Comparison of ENCODE assay signal across 8 cellular contexts in genomic region chr3:105798381-105798934, GRCh38.
DNase-seq lines count a peak whose midpoint lies in the region; ATAC-seq and TF ChIP-seq lines count a peak whose summit lies in the region.

No MANE protein-coding gene starts in this region.

- H3K4me1 ChIP-seq in mesendoderm (ENCODE audit: control insufficient read depth, low read depth, low read length), result peaks cover 2% of the 10 kb centered on the region

- peak; percentile 59 to 66 for DNase-seq in AML-193 (lab: John Stamatoyannopoulos, UW)
- DNase-seq in WTC11 (ENCODE audit: low spot score), result no peak
- no peak for DNase-seq in effector CD4-positive, alpha-beta T cell
- DNase-seq in NCI-H1092 (lab: John Stamatoyannopoulos, UW), result no peak
- DNase-seq in NCI-H1694 (lab: John Stamatoyannopoulos, UW), result no peak
- DNase-seq in mesendoderm, result no peak

- H3K9me3 Mint-ChIP-seq in WTC11, result peaks cover 6% of the 10 kb centered on the region

- POLR2A ChIA-PET in WTC11 (lab: Charles Lee), result no interaction called here

- no peak overlapping the region for H3K9ac ChIP-seq in mesendoderm (ENCODE audit: low read length)

- H3K27ac ChIP-seq in mesendoderm (ENCODE audit: low read depth, low read length), result no peak overlapping the region

- no CpG with 5 or more reads among the region's 1 CpG for WGBS in mesendoderm (ENCODE audit: extremely low coverage, insufficient coverage, low lambda C conversion rate)

- H3K4me3 Mint-ChIP-seq in WTC11, result no peak overlapping the region

- H2BK120ac ChIP-seq in mesendoderm (ENCODE audit: low read depth, low read length), result no peak overlapping the region

- no peak overlapping the region for H4K5ac ChIP-seq in mesendoderm (ENCODE audit: low read length)

- H3K79me2 ChIP-seq in mesendoderm (ENCODE audit: control insufficient read depth, insufficient read depth, low read length), result no peaks in the 10 kb centered on the region

- no peaks in the 10 kb centered on the region for H3K27me3 Mint-ChIP-seq in WTC11 (ENCODE audit: low read depth)

- no peak overlapping the region for H2AK5ac ChIP-seq in mesendoderm (ENCODE audit: low read length)

- H3K36me3 ChIP-seq in mesendoderm (ENCODE audit: control insufficient read depth, insufficient read depth, low read length), result no peaks in the 10 kb centered on the region

- CTCF ChIA-PET in WTC11 (lab: Charles Lee), result no interaction called here

- no peak overlapping the region for H3K4me3 ChIP-seq in mesendoderm (ENCODE audit: low read length)

- peaks cover 54% of the 10 kb centered on the region for H3K4me1 Mint-ChIP-seq in WTC11

- H2BK5ac ChIP-seq in mesendoderm (ENCODE audit: low read length), result no peak overlapping the region

- ATAC-seq in GM19351 (IDR thresholded peaks at IDR 0.05; ENCODE audit: unreplicated experiment) (peak; percentile 74), HG03175 (IDR thresholded peaks at IDR 0.05; ENCODE audit: unreplicated experiment) (peak; percentile 88), WTC11 (peak; percentile 46)

- H3K18ac ChIP-seq in mesendoderm (ENCODE audit: low read length), result no peak overlapping the region

- H4K8ac ChIP-seq in mesendoderm (ENCODE audit: low read depth, low read length), result no peak overlapping the region

- peaks cover 8% of the 10 kb centered on the region for H3K36me3 Mint-ChIP-seq in WTC11

- H3K27me3 ChIP-seq in mesendoderm (ENCODE audit: insufficient read depth, low read length, poor library complexity), result no peaks in the 10 kb centered on the region

- H2BK15ac ChIP-seq in mesendoderm (replicated peaks; ENCODE audit: low read depth), result no peak overlapping the region

- H3K4me2 ChIP-seq in mesendoderm (ENCODE audit: low read length), result no peak overlapping the region

- H3K23ac ChIP-seq in mesendoderm (ENCODE audit: low read length), result no peak overlapping the region

- H3K4ac ChIP-seq in mesendoderm (ENCODE audit: low read depth, low read length), result no peak overlapping the region

- no peak overlapping the region for H3K56ac ChIP-seq in mesendoderm (ENCODE audit: low read length)

- peak overlapping the region; percentile 39; the same call in 1 of the 2 replicates for H3K27ac Mint-ChIP-seq in WTC11

- TF ChIP-seq CTCF in WTC11 (IDR thresholded peaks at IDR 0.05), result no peak

- no peaks in the 10 kb centered on the region for H3K79me1 ChIP-seq in mesendoderm (ENCODE audit: low read length)

TF ChIP-seq in WTC11, 78 proteins besides CTCF, POLR2A, EP300 and RAD21:
- TF ChIP-seq, protein P1, sequence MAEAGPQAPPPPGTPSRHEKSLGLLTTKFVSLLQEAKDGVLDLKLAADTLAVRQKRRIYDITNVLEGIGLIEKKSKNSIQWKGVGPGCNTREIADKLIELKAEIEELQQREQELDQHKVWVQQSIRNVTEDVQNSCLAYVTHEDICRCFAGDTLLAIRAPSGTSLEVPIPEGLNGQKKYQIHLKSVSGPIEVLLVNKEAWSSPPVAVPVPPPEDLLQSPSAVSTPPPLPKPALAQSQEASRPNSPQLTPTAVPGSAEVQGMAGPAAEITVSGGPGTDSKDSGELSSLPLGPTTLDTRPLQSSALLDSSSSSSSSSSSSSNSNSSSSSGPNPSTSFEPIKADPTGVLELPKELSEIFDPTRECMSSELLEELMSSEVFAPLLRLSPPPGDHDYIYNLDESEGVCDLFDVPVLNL (CRISPR knock-in tag; IDR thresholded peaks at IDR 0.05; ENCODE audit: borderline replicate concordance, low read depth), result no peak
- TF ChIP-seq, protein P2, sequence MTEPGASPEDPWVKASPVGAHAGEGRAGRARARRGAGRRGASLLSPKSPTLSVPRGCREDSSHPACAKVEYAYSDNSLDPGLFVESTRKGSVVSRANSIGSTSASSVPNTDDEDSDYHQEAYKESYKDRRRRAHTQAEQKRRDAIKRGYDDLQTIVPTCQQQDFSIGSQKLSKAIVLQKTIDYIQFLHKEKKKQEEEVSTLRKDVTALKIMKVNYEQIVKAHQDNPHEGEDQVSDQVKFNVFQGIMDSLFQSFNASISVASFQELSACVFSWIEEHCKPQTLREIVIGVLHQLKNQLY (CRISPR knock-in tag; IDR thresholded peaks at IDR 0.05), result no peak
- TF ChIP-seq ERG (CRISPR knock-in tag; IDR thresholded peaks at IDR 0.05), result no peak
- no peak for TF ChIP-seq JUN (CRISPR knock-in tag; IDR thresholded peaks at IDR 0.05)
- no peak for TF ChIP-seq MXD4 (CRISPR knock-in tag; IDR thresholded peaks at IDR 0.05; ENCODE audit: borderline replicate concordance)
- no peak for TF ChIP-seq RORB (CRISPR knock-in tag; IDR thresholded peaks at IDR 0.05)
- TF ChIP-seq TEAD1 (CRISPR knock-in tag; IDR thresholded peaks at IDR 0.05), result no peak
- TF ChIP-seq SMAD3 (CRISPR knock-in tag; IDR thresholded peaks at IDR 0.05; ENCODE audit: borderline replicate concordance), result no peak
- TF ChIP-seq, protein P3, sequence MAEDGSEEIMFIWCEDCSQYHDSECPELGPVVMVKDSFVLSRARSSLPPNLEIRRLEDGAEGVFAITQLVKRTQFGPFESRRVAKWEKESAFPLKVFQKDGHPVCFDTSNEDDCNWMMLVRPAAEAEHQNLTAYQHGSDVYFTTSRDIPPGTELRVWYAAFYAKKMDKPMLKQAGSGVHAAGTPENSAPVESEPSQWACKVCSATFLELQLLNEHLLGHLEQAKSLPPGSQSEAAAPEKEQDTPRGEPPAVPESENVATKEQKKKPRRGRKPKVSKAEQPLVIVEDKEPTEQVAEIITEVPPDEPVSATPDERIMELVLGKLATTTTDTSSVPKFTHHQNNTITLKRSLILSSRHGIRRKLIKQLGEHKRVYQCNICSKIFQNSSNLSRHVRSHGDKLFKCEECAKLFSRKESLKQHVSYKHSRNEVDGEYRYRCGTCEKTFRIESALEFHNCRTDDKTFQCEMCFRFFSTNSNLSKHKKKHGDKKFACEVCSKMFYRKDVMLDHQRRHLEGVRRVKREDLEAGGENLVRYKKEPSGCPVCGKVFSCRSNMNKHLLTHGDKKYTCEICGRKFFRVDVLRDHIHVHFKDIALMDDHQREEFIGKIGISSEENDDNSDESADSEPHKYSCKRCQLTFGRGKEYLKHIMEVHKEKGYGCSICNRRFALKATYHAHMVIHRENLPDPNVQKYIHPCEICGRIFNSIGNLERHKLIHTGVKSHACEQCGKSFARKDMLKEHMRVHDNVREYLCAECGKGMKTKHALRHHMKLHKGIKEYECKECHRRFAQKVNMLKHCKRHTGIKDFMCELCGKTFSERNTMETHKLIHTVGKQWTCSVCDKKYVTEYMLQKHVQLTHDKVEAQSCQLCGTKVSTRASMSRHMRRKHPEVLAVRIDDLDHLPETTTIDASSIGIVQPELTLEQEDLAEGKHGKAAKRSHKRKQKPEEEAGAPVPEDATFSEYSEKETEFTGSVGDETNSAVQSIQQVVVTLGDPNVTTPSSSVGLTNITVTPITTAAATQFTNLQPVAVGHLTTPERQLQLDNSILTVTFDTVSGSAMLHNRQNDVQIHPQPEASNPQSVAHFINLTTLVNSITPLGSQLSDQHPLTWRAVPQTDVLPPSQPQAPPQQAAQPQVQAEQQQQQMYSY (CRISPR knock-in tag; IDR thresholded peaks at IDR 0.05), result no peak
- no peak for TF ChIP-seq E2F1 (CRISPR knock-in tag; IDR thresholded peaks at IDR 0.05)
- TF ChIP-seq ZNF416 (CRISPR knock-in tag; IDR thresholded peaks at IDR 0.05), result no peak
- no peak for TF ChIP-seq STAT6 (CRISPR knock-in tag; conservative IDR thresholded peaks at IDR 0.05; ENCODE audit: low read depth)

Comparison
In these comparisons a context has a peak if more than half of its experiments do, and no peak if none do; other contexts are left out.
1. DNase-seq: peak in AML-193 (2 of 2); none in WTC11 (single experiment), effector CD4-positive, alpha-beta T cell (single experiment), NCI-H1092 (single experiment), NCI-H1694 (single experiment) and mesendoderm (single experiment).
2. Peak in every context shown above with its lines, with median percentiles within 50 percentile points of each other: ATAC-seq.